15 cellular contexts compared by ENCODE assay signal in genomic region chr6:157773248-157773773, GRCh38. TPM values are rescaled to one million over a fixed set of nuclear protein-coding genes. Genes with fewer than 3 reads are reported as not detected.
DNase-seq lines count a peak whose midpoint lies in the region; ATAC-seq, FAIRE-seq and TF ChIP-seq lines count a peak whose summit lies in the region.
"Had no signal": no experiment of that assay in that cellular context is flagged by ENCODE, and none has a peak within 500 bp of the region (broad histone marks: within the 10 kb centered on the region; RNA-seq: fewer than 3 reads in every experiment).

No MANE protein-coding gene starts in this region.

- peaks cover 19% of the 10 kb centered on the region for H3K4me1 Mint-ChIP-seq in activated CD4-positive, alpha-beta T cell treated with anti-CD3 and anti-CD28 coated beads, Interleukin-2, amount 10 ng/mL, durations not matched to agents 24 days and 14 days
- H3K4me1 Mint-ChIP-seq in WTC11 (peaks cover 32% of the 10 kb centered on the region), glutamatergic neuron (ENCODE audit: low read depth, unreplicated experiment) (peaks cover 10% of the 10 kb centered on the region)
- peaks cover 50% of the 10 kb centered on the region for H3K4me1 Mint-ChIP-seq in stimulated activated effector memory CD8-positive, alpha-beta T cell treated with anti-CD3 and anti-CD28 coated beads, Interleukin-12 subunit alpha, Interleukin-12 subunit beta, amount 100 ng/mL, for 72 hours

- no peak overlapping the region for H3K4me3 Mint-ChIP-seq in activated CD4-positive, alpha-beta T cell treated with anti-CD3 and anti-CD28 coated beads, Interleukin-2, amount 10 ng/mL, durations not matched to agents 24 days and 14 days
- H3K4me3 Mint-ChIP-seq in WTC11 (no peak overlapping the region), glutamatergic neuron (ENCODE audit: unreplicated experiment) (no peak overlapping the region)
- H3K4me3 Mint-ChIP-seq in stimulated activated effector memory CD8-positive, alpha-beta T cell treated with anti-CD3 and anti-CD28 coated beads, Interleukin-12 subunit alpha, Interleukin-12 subunit beta, amount 100 ng/mL, for 72 hours = no peak overlapping the region
- H3K4me3 Mint-ChIP-seq: endodermal cell had no signal

- POLR2A ChIA-PET in WTC11 (lab: Charles Lee) = no interaction called here

- CTCF ChIA-PET in WTC11 (lab: Charles Lee) = interaction anchor here (0.8 kb wide), 1 partner anchor 100 kb away, joined by 3 read pairs; no protein-coding TSS in a partner anchor

- peak overlapping the region; percentile 73 for H3K27ac Mint-ChIP-seq in activated CD4-positive, alpha-beta T cell treated with anti-CD3 and anti-CD28 coated beads, Interleukin-2, amount 10 ng/mL, durations not matched to agents 24 days and 14 days
- no peak overlapping the region for H3K27ac Mint-ChIP-seq in WTC11
- peak overlapping the region; percentile 67 for H3K27ac Mint-ChIP-seq in glutamatergic neuron (ENCODE audit: unreplicated experiment)
- peak overlapping the region; percentile 84 for H3K27ac Mint-ChIP-seq in stimulated activated effector memory CD8-positive, alpha-beta T cell treated with anti-CD3 and anti-CD28 coated beads, Interleukin-12 subunit alpha, Interleukin-12 subunit beta, amount 100 ng/mL, for 72 hours
- H3K27ac Mint-ChIP-seq: endodermal cell had no signal

- no peak for TF ChIP-seq CTCF in WTC11 (IDR thresholded peaks at IDR 0.05)
- TF ChIP-seq CTCF in glutamatergic neuron (IDR thresholded peaks at IDR 0.05; ENCODE audit: partially characterized antibody, unreplicated experiment) = no peak

- intact Hi-C loops in activated CD4-positive, alpha-beta T cell treated with anti-CD3 and anti-CD28 coated beads, Interleukin-2, amount 10 ng/mL, durations not matched to agents 24 days and 14 days (cut with micrococcal nuclease) = no loop called here

- peaks cover 8% of the 10 kb centered on the region for H3K9me3 Mint-ChIP-seq in activated CD4-positive, alpha-beta T cell treated with anti-CD3 and anti-CD28 coated beads, Interleukin-2, amount 10 ng/mL, durations not matched to agents 24 days and 14 days
- H3K9me3 Mint-ChIP-seq in WTC11 (peaks cover 11% of the 10 kb centered on the region), glutamatergic neuron (ENCODE audit: unreplicated experiment) (peaks cover 16% of the 10 kb centered on the region)
- peaks cover 6% of the 10 kb centered on the region for H3K9me3 Mint-ChIP-seq in stimulated activated effector memory CD8-positive, alpha-beta T cell treated with anti-CD3 and anti-CD28 coated beads, Interleukin-12 subunit alpha, Interleukin-12 subunit beta, amount 100 ng/mL, for 72 hours

- no peak for FAIRE-seq in RCC 7860 (lab: Jason Lieb, UNC)
- FAIRE-seq: H54 had no signal

- peaks cover 34% of the 10 kb centered on the region for H3K27me3 Mint-ChIP-seq in activated CD4-positive, alpha-beta T cell treated with anti-CD3 and anti-CD28 coated beads, Interleukin-2, amount 10 ng/mL, durations not matched to agents 24 days and 14 days
- H3K27me3 Mint-ChIP-seq in WTC11 (ENCODE audit: low read depth) (peaks cover 6% of the 10 kb centered on the region), glutamatergic neuron (ENCODE audit: unreplicated experiment) (peaks cover 12% of the 10 kb centered on the region)

- ATAC-seq in WTC11 = no peak
- ATAC-seq in stimulated activated effector memory CD8-positive, alpha-beta T cell treated with anti-CD3 and anti-CD28 coated beads, Interleukin-12 subunit alpha, Interleukin-12 subunit beta, amount 100 ng/mL, for 72 hours = no peak

- DNase-seq in activated CD4-positive, alpha-beta T cell treated with anti-CD3 and anti-CD28 coated beads, Interleukin-2, amount 10 ng/mL, durations not matched to agents 24 days and 14 days = peak; percentile 54
- DNase-seq in activated CD4-positive, alpha-beta T cell treated with anti-CD3 and anti-CD28 coated beads, Interleukin-2, amount 50 U/mL, for 48 hours = no peak
- DNase-seq in WTC11 (ENCODE audit: low spot score) (no peak), glutamatergic neuron (no peak), RCC 7860 (ENCODE audit: low spot score) (no peak), GDM1 (lab: John Stamatoyannopoulos, UW) (no peak), NCI-H748 treated with DMSO at 0.1 percent for 48 hours (lab: John Stamatoyannopoulos, UW) (no peak)
- no peak for DNase-seq in stimulated activated effector memory CD8-positive, alpha-beta T cell treated with anti-CD3 and anti-CD28 coated beads, Interleukin-12 subunit alpha, Interleukin-12 subunit beta, amount 100 ng/mL, for 72 hours (ENCODE audit: low spot score in 2 of 2)
- DNase-seq: endodermal cell; foreskin keratinocyte; NCI-H524 treated with DMSO at 0.1 percent for 48 hours; PC-9; right cardiac atrium; stimulated activated CD4-positive, alpha-beta T cell treated with anti-CD3 and anti-CD28 coated beads, Interleukin-1b, Interleukin-23, amount 100 ng/mL, for 48 hours had no signal

- H3K36me3 Mint-ChIP-seq in activated CD4-positive, alpha-beta T cell treated with anti-CD3 and anti-CD28 coated beads, Interleukin-2, amount 10 ng/mL, durations not matched to agents 24 days and 14 days (ENCODE audit: low read depth) = peaks cover 8% of the 10 kb centered on the region
- H3K36me3 Mint-ChIP-seq in WTC11 = no peaks in the 10 kb centered on the region
- H3K36me3 Mint-ChIP-seq in glutamatergic neuron (ENCODE audit: unreplicated experiment) = peaks cover 14% of the 10 kb centered on the region
- H3K36me3 Mint-ChIP-seq in stimulated activated effector memory CD8-positive, alpha-beta T cell treated with anti-CD3 and anti-CD28 coated beads, Interleukin-12 subunit alpha, Interleukin-12 subunit beta, amount 100 ng/mL, for 72 hours = peaks cover 11% of the 10 kb centered on the region

TF ChIP-seq in WTC11, 78 proteins besides CTCF, POLR2A, EP300 and RAD21:
- no peak for TF ChIP-seq AFF4 (CRISPR knock-in tag; IDR thresholded peaks at IDR 0.05; ENCODE audit: borderline replicate concordance)
- peak; percentile 30; the same call in 1 of the 2 replicates for TF ChIP-seq USF1 (CRISPR knock-in tag; IDR thresholded peaks at IDR 0.05)
- TF ChIP-seq USF2 (CRISPR knock-in tag; IDR thresholded peaks at IDR 0.05) = peak; percentile 51

RNA-seq across cellular contexts. Expression of gene SNX9, which starts 49.7 kb away (rescaled TPM):
- total RNA-seq in activated CD4-positive, alpha-beta T cell treated with anti-CD3 and anti-CD28 coated beads, Interleukin-2, amount 10 ng/mL, durations not matched to agents 24 days and 14 days = 33.7 and 34.0 TPM in 2 replicates
- 28.0 to 35.0 TPM (median 29.1 TPM) in 3 replicates for total RNA-seq in WTC11 (2021)
- total RNA-seq in glutamatergic neuron (ENCODE audit: unreplicated experiment) = 45.7 TPM
